In the genomic region with DNA sequence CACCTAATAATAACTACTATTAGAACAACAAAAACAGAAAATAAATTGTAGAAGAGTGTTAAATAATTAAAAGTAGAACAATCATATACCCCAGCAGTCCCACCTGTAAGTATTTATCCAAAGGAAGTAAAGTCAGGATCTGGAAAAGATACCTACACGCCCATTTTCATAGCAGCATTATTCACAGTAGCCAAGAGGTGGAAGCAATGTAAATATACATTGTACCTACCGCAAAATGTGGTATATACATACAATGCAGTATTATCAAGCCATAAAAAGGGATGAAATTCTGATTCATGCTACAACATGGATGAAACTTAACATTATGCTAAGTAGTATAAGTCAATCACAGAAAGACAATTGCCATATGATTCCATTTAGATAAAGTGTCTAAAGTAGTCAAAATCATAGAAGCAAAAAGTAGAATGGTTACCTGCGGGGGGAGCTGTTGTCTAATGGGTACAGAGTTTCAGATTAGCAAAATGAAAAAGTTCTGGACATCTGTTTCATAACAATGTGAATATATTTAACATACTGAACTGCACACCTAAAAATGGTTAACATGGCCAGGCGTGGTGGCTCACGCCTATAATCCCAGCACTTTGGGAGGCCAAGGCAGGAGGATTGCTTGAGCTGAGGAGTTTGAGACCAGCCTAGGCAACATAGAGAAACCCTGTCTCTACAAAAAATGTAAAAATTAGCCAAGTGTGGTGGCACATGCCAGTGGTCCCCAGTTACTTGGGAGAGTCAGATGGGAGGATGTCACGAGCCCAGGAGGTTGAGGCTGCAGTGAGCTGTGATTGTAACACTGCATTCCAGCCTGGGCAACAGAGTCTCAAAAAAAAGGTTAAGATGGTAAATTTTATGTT, we compare ENCODE assay signal across 8 cellular contexts. TPM values are rescaled to one million over a fixed set of nuclear protein-coding genes. Genes with fewer than 3 reads are reported as not detected.
A peak's percentile ranks its signal among the peaks of the same experiment; 100 is the strongest.
DNase-seq lines count a peak whose midpoint lies in the region; ATAC-seq and TF ChIP-seq lines count a peak whose summit lies in the region.

No MANE protein-coding gene starts in this region.

- H3K36me3 ChIP-seq in NT2/D1 (ENCODE audit: insufficient read depth, insufficient read length, low read length) (no peaks in the 10 kb centered on the region), prostate gland (no peaks in the 10 kb centered on the region)

- H3K9me3 Mint-ChIP-seq in Calu3 (ENCODE audit: low read depth, unreplicated experiment): no peaks in the 10 kb centered on the region
- no peaks in the 10 kb centered on the region for H3K9me3 Mint-ChIP-seq in activated T-cell treated with anti-CD3 and anti-CD28 coated beads, Interleukin-2, amount 50 U/mL, for 24 hours

- no peaks in the 10 kb centered on the region for H3K4me1 ChIP-seq in NT2/D1 (ENCODE audit: insufficient read depth, insufficient read length)
- H3K4me1 ChIP-seq in prostate gland (replicated peaks): no peaks in the 10 kb centered on the region

- no peak overlapping the region for H3K4me3 Mint-ChIP-seq in Calu3 (ENCODE audit: low read depth, unreplicated experiment)
- H3K4me3 Mint-ChIP-seq in activated T-cell treated with anti-CD3 and anti-CD28 coated beads, Interleukin-2, amount 50 U/mL, for 24 hours: no peak overlapping the region

- H3K27ac ChIP-seq in prostate gland: no peak overlapping the region

- peaks cover 12% of the 10 kb centered on the region for H3K4me1 Mint-ChIP-seq in Calu3 (ENCODE audit: low read depth, unreplicated experiment)
- H3K4me1 Mint-ChIP-seq in activated T-cell treated with anti-CD3 and anti-CD28 coated beads, Interleukin-2, amount 50 U/mL, for 24 hours (ENCODE audit: low read depth): peaks cover 12% of the 10 kb centered on the region

- TF ChIP-seq CTCF in Calu3 (IDR thresholded peaks at IDR 0.05; ENCODE audit: unreplicated experiment) (peak; percentile 79), fibroblast of the aortic adventitia (IDR thresholded peaks at IDR 0.05; ENCODE audit: insufficient read depth, low read length) (peak; percentile 60), prostate gland (IDR thresholded peaks at IDR 0.05) (peak; percentile 23 to 78 (median 58))

- intact Hi-C loops in Calu3 (cut with micrococcal nuclease; ENCODE audit: unreplicated experiment) (loop anchor here (1.0 to 5.0 kb wide), 7 partner anchors 49 to 548 kb away; partner anchors contain the start of gene PPIA), prostate gland (cut with DNase I) (loop anchor here (10.0 kb wide), 1 partner anchor 527 kb away; the partner anchor contains the start of gene TBRG4)

- peak; percentile 50 for ATAC-seq in HG03196 (IDR thresholded peaks at IDR 0.05; ENCODE audit: unreplicated experiment)

- no TSS peak for BruUV-seq in Calu3 (replicated peaks; lab: Mats Ljungman, UMichigan)

- H3K9me3 ChIP-seq in NT2/D1 (ENCODE audit: insufficient read depth, low read length) (no peaks in the 10 kb centered on the region), prostate gland (no peaks in the 10 kb centered on the region)

- WGBS in prostate gland: 21% methylated on average over 6 of the region's 6 CpGs

- peak overlapping the region; percentile 10 for H3K9ac ChIP-seq in NT2/D1 (ENCODE audit: insufficient read length, low read depth)

- no peaks in the 10 kb centered on the region for H3K27me3 ChIP-seq in NT2/D1 (ENCODE audit: insufficient read depth, insufficient read length)
- no peaks in the 10 kb centered on the region for H3K27me3 ChIP-seq in prostate gland (replicated peaks; ENCODE audit: insufficient read depth)

- no peaks in the 10 kb centered on the region for H3K27me3 Mint-ChIP-seq in Calu3 (ENCODE audit: unreplicated experiment)
- no peaks in the 10 kb centered on the region for H3K27me3 Mint-ChIP-seq in activated T-cell treated with anti-CD3 and anti-CD28 coated beads, Interleukin-2, amount 50 U/mL, for 24 hours

- H3K27ac Mint-ChIP-seq in Calu3 (ENCODE audit: unreplicated experiment): no peak overlapping the region
- H3K27ac Mint-ChIP-seq in activated T-cell treated with anti-CD3 and anti-CD28 coated beads, Interleukin-2, amount 50 U/mL, for 24 hours: peak overlapping the region; percentile 38

- DNase-seq in Calu3 (peak; percentile 81), NT2/D1 (ENCODE audit: low read depth, low spot score) (no peak), fibroblast of the aortic adventitia (ENCODE audit: low read depth) (peak; percentile 83), prostate gland (ENCODE audit: low spot score) (peak; percentile 58), NCI-H1930 (lab: John Stamatoyannopoulos, UW) (no peak), mesenteric fat pad (ENCODE audit: low spot score) (no peak)
- no peak for DNase-seq in activated T-cell treated with anti-CD3 and anti-CD28 coated beads, Interleukin-2, amount 50 U/mL, for 24 hours

- H3K36me3 Mint-ChIP-seq in Calu3 (ENCODE audit: insufficient read depth, unreplicated experiment): peaks cover 2% of the 10 kb centered on the region
- H3K36me3 Mint-ChIP-seq in activated T-cell treated with anti-CD3 and anti-CD28 coated beads, Interleukin-2, amount 50 U/mL, for 24 hours (ENCODE audit: low read depth): no peaks in the 10 kb centered on the region

- H3K4me3 ChIP-seq in NT2/D1 (ENCODE audit: insufficient read length, low read depth) (no peak overlapping the region), fibroblast of the aortic adventitia (ENCODE audit: low read depth, low read length) (no peak overlapping the region), prostate gland (no peak overlapping the region)

- TF ChIP-seq POLR2A in prostate gland (IDR thresholded peaks at IDR 0.05): no peak

- CTCF ChIA-PET in Calu3 (lab: Charles Lee): interaction anchor here (0.6 to 1.8 kb wide), 9 partner anchors 11 to 436 kb away, joined by 3 to 7 read pairs (median 3); no protein-coding TSS in a partner anchor

RNA-seq across cellular contexts. Expression of gene TMED4, which starts 6.0 kb away (rescaled TPM):
- 115 and 128 TPM in 2 replicates for total RNA-seq in Calu3 (2022)
- 48.3 and 78.5 TPM in 2 replicates for total RNA-seq in fibroblast of the aortic adventitia (ENCODE audit: low replicate concordance)
- 100 to 1,000 TPM; 227 to 243 TPM for total RNA-seq in prostate gland
- total RNA-seq in mesenteric fat pad: 56.3 TPM

RNA-seq across cellular contexts. Expression of gene DDX56, which starts 14.4 kb away (rescaled TPM):
- 157 and 168 TPM in 2 replicates for total RNA-seq in Calu3 (2022)
- 14.6 and 48.4 TPM in 2 replicates for total RNA-seq in fibroblast of the aortic adventitia (ENCODE audit: low replicate concordance)
- 10 to 100 TPM; 52.9 to 60.6 TPM for total RNA-seq in prostate gland
- 64.1 TPM for total RNA-seq in mesenteric fat pad

RNA-seq across cellular contexts. Expression of gene OGDH, which starts 18.4 kb away (rescaled TPM):
- total RNA-seq in Calu3 (2022) (100 and 105 TPM in 2 replicates), fibroblast of the aortic adventitia (ENCODE audit: low replicate concordance) (26.2 and 85.6 TPM in 2 replicates), prostate gland (10 to 100 TPM; 70.4 to 96.9 TPM), mesenteric fat pad (102 TPM)

RNA-seq across cellular contexts. Expression of gene NPC1L1, which starts 46.9 kb away (rescaled TPM):
- total RNA-seq in Calu3 (2022) (45.0 and 46.0 TPM in 2 replicates), fibroblast of the aortic adventitia (ENCODE audit: low replicate concordance) (under 0.01 TPM in 1 of 2 replicates, not detected in the other), prostate gland (under 1 TPM; 0.11 to 0.23 TPM), mesenteric fat pad (0.29 TPM)

Comparison
In these comparisons a context has a peak if more than half of its experiments do, and no peak if none do; other contexts are left out.
1. DNase-seq: peak in Calu3 (single experiment), fibroblast of the aortic adventitia (single experiment) and prostate gland (single experiment); none in NT2/D1 (single experiment), activated T-cell treated with anti-CD3 and anti-CD28 coated beads, Interleukin-2, amount 50 U/mL, for 24 hours (single experiment), NCI-H1930 (0 of 2) and mesenteric fat pad (single experiment).
2. Peak in every context shown above with its lines, with median percentiles within 50 percentile points of each other: CTCF ChIP-seq.